8 cellular contexts compared by ENCODE assay signal in the genomic region with DNA sequence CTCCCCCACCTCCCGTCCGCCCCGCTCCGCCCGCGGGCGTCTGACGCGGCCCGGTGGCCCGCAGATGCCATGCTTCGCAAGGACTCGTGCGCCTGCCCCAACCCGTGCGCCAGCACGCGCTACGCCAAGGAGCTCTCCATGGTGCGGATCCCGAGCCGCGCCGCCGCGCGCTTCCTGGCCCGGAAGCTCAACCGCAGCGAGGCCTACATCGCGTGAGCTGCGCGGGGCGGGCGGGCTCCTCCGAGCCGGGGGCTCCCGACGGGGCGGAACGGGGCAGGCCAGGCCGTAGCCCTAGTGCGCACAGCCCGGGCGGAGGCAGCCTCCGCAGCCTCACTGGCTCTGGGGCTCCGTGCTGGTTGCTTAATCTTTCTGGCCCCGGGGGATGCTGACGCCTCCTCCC. TPM values are rescaled to one million over a fixed set of nuclear protein-coding genes. Genes with fewer than 3 reads are reported as not detected.
DNase-seq lines count a peak whose midpoint lies in the region; ATAC-seq and TF ChIP-seq lines count a peak whose summit lies in the region.

No MANE protein-coding gene starts in this region.

- no peak for TF ChIP-seq POLR2A in Peyer's patch (IDR thresholded peaks at IDR 0.05)
- no peak for TF ChIP-seq POLR2A in adrenal gland (IDR thresholded peaks at IDR 0.05)

- 1 to 32% (median 2%) methylated on average over 4 to 50 of the region's 50 CpGs for WGBS in adrenal gland, 4 donors

- H3K27ac ChIP-seq in Peyer's patch (no peak overlapping the region), adrenal gland (no peak overlapping the region)

- peaks cover 0 to 9% (median 4%) of the 10 kb centered on the region in 4 donors for H3K4me1 ChIP-seq in Peyer's patch
- peaks cover 0 to 3% of the 10 kb centered on the region in 2 donors for H3K4me1 ChIP-seq in adrenal gland (replicated peaks in 1 of 2)
- H3K4me1 ChIP-seq in iPS-15b (ENCODE audit: control insufficient read depth, insufficient read depth, low read length): no peaks in the 10 kb centered on the region
- H3K4me1 ChIP-seq in BE2C: peaks cover 20% of the 10 kb centered on the region

- ATAC-seq in HG03108 (IDR thresholded peaks at IDR 0.05; ENCODE audit: unreplicated experiment) (no peak), HG03565 (IDR thresholded peaks at IDR 0.05; ENCODE audit: unreplicated experiment) (no peak)

- H3K4me3 ChIP-seq in AG10803 (ENCODE audit: low read length): no peak overlapping the region
- peak overlapping the region in 1 of 4 donors; percentile 14 for H3K4me3 ChIP-seq in Peyer's patch
- no peak overlapping the region for H3K4me3 ChIP-seq in adrenal gland
- peak overlapping the region; percentile 22 for H3K4me3 ChIP-seq in iPS-15b (ENCODE audit: low read depth, low read length)
- H3K4me3 ChIP-seq in BE2C (ENCODE audit: low read depth, low read length): no peak overlapping the region

- TF ChIP-seq CTCF in AG10803 (conservative IDR thresholded peaks at IDR 0.05; ENCODE audit: low read length): no peak
- no peak for TF ChIP-seq CTCF in Peyer's patch (IDR thresholded peaks at IDR 0.05)
- no peak for TF ChIP-seq CTCF in adrenal gland (IDR thresholded peaks at IDR 0.05)
- no peak for TF ChIP-seq CTCF in BE2C (IDR thresholded peaks at IDR 0.05; ENCODE audit: low read depth, low read length)

- H3K9me3 ChIP-seq in Peyer's patch (no peaks in the 10 kb centered on the region), adrenal gland (replicated peaks in 1 of 3) (no peaks in the 10 kb centered on the region), iPS-15b (ENCODE audit: control insufficient read depth, insufficient read depth, low read length) (no peaks in the 10 kb centered on the region), BE2C (no peaks in the 10 kb centered on the region)

- H3K36me3 ChIP-seq in Peyer's patch (no peaks in the 10 kb centered on the region), adrenal gland (replicated peaks in 1 of 2) (no peaks in the 10 kb centered on the region), iPS-15b (ENCODE audit: control insufficient read depth, insufficient read depth, low read length) (no peaks in the 10 kb centered on the region), BE2C (peaks cover 4% of the 10 kb centered on the region; the same call in 1 of the 2 replicates)

- intact Hi-C loops in adrenal gland (cut with DNase I): no loop called here

- no peak overlapping the region for H3K9ac ChIP-seq in iPS-15b (ENCODE audit: low read depth, low read length)

- DNase-seq in AG10803 (ENCODE audit: low read depth): peak; percentile 66
- peak in 2 of 3 donors; percentile 60 to 70 for DNase-seq in Peyer's patch
- peak; percentile 58 to 77 (median 68) for DNase-seq in adrenal gland
- peak; percentile 19 for DNase-seq in stimulated activated CD4-positive, alpha-beta T cell treated with anti-CD3 and anti-CD28 coated beads, Interleukin-2, amount 100 ng/mL, for 4 hours (ENCODE audit: low read depth)
- DNase-seq in BE2C: no peak

- H3K27me3 ChIP-seq in Peyer's patch (no peaks in the 10 kb centered on the region), adrenal gland (no peaks in the 10 kb centered on the region), iPS-15b (ENCODE audit: control insufficient read depth, insufficient read depth, low read length) (peaks cover 30% of the 10 kb centered on the region), BE2C (no peaks in the 10 kb centered on the region)

RNA-seq across cellular contexts. Expression of a gene that starts 2.8 kb away (rescaled TPM):
- total RNA-seq in Peyer's patch: 10 to 100 TPM in 1 of 4 donors, 1 to 10 TPM in 3; 2.5 to 10.7 (median 5.0) TPM
- total RNA-seq in adrenal gland: 1 to 10 TPM in 4 of 8 donors, under 1 TPM in 3, not detected in 1; 0.24 to 2.3 (median 1.3) TPM
- 10 to 100 TPM in 2 of 3 donors, 1 to 10 TPM in 1; 1.2 to 32.7 (median 10.0) TPM for polyA plus RNA-seq in adrenal gland
- 5.9 TPM for polyA plus RNA-seq in BE2C (2012; ENCODE audit: insufficient read depth, insufficient read length, low read depth)

RNA-seq across cellular contexts. Expression of a gene that starts 6.6 kb away (rescaled TPM):
- 10 to 100 TPM in 3 of 4 donors, 1 to 10 TPM in 1; 6.9 to 15.4 (median 13.8) TPM for total RNA-seq in Peyer's patch
- 10 to 100 TPM; 15.4 to 26.0 (median 21.8) TPM for total RNA-seq in adrenal gland
- 10 to 100 TPM; 15.8 to 19.3 (median 15.9) TPM for polyA plus RNA-seq in adrenal gland
- polyA plus RNA-seq in BE2C (2012; ENCODE audit: insufficient read depth, insufficient read length, low read depth): 56.3 TPM

RNA-seq across cellular contexts. Expression of a gene that starts 8.3 kb away (rescaled TPM):
- total RNA-seq in Peyer's patch: 100 to 1,000 TPM; 101 to 143 (median 121) TPM
- total RNA-seq in adrenal gland: 100 to 1,000 TPM in 7 of 8 donors, 10 to 100 TPM in 1; 67.4 to 179 (median 155) TPM
- polyA plus RNA-seq in adrenal gland: 100 to 1,000 TPM in 2 of 3 donors, 10 to 100 TPM in 1; 31.5 to 258 (median 157) TPM
- polyA plus RNA-seq in BE2C (2012; ENCODE audit: insufficient read depth, insufficient read length, low read depth): 621 TPM

RNA-seq across cellular contexts. Expression of a gene that starts 22.9 kb away (rescaled TPM):
- total RNA-seq in Peyer's patch (10 to 100 TPM; 23.1 to 79.7 (median 42.7) TPM), adrenal gland (10 to 100 TPM; 34.1 to 62.3 (median 52.5) TPM)
- polyA plus RNA-seq in adrenal gland: 10 to 100 TPM; 15.5 to 57.4 (median 50.8) TPM
- polyA plus RNA-seq in BE2C (2012; ENCODE audit: insufficient read depth, insufficient read length, low read depth): 56.9 TPM

RNA-seq across cellular contexts. Expression of a gene that starts 26.8 kb away (rescaled TPM):
- total RNA-seq in Peyer's patch (under 1 TPM in 2 of 4 donors, not detected in 2; 0.27 to 0.28 TPM), adrenal gland (under 1 TPM in 6 of 8 donors, not detected in 2; 0.23 to 0.74 (median 0.39) TPM)
- 1 to 10 TPM in 2 of 3 donors, under 1 TPM in 1; 0.53 to 7.8 (median 2.1) TPM for polyA plus RNA-seq in adrenal gland
- polyA plus RNA-seq in BE2C (2012; ENCODE audit: insufficient read depth, insufficient read length, low read depth): 41.6 TPM
